In the genomic region with DNA sequence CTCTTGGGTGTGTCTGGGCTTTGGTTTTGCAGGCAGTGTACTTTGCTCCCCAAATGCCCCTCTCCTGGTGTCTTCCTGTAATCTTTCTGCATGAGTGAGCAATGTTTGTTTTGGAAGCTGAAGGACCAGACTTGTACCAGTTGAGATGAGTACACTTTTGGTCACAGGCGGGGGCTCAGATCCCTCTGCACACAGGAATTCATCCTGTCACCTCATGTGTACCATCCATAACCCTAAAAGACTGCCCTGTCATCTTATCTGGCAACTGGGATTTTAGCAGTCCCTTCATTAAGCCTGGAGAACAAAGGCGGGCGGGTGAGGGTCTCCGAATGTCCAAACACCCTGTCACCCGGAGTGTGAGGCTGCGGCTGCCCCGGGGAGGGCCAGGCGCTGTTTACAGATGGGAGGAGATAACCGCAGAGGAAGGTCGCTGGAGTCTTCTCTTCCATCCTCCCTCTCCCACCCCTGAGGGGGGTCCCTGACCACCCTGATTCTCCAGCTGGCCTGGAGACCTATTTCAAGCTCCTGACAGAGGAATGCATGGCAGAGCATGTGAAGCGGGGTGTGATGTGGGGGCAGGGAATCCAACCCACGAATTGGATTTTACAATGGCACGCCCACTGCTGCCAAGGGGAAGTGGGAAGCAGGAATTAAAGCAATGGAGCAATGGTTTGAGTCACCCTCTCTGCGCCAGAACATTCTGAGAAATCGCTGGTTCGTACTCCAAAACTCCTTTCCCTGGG, we compare ENCODE assay signal across 15 cellular contexts.
DNase-seq lines count a peak whose midpoint lies in the region; ATAC-seq and TF ChIP-seq lines count a peak whose summit lies in the region.
"Had no signal": no experiment of that assay in that cellular context is flagged by ENCODE, and none has a peak within 500 bp of the region (broad histone marks: within the 10 kb centered on the region; RNA-seq: fewer than 3 reads in every experiment).

No MANE protein-coding gene starts in this region.

- 52 to 60% methylated on average over 12 to 13 of the region's 16 CpGs for WGBS in thyroid gland, 2 donors

- H3K36me3 ChIP-seq in breast epithelium (no peaks in the 10 kb centered on the region), kidney epithelial cell (ENCODE audit: control insufficient read depth, insufficient read depth, low read length) (no peaks in the 10 kb centered on the region), thyroid gland (no peaks in the 10 kb centered on the region)
- H3K36me3 ChIP-seq: upper lobe of right lung had no signal

- no peak overlapping the region for H3K4me3 Mint-ChIP-seq in MCF 10A (ENCODE audit: unreplicated experiment)
- H3K4me3 Mint-ChIP-seq: activated T-cell treated with anti-CD3 and anti-CD28 coated beads, Interleukin-2, amount 50 U/mL, for 72 hours; H9 had no signal

- no peaks in the 10 kb centered on the region for H3K36me3 Mint-ChIP-seq in MCF 10A (ENCODE audit: insufficient read depth, unreplicated experiment)

- H3K27me3 ChIP-seq in breast epithelium (peaks cover 0 to 10% of the 10 kb centered on the region in 2 donors), kidney epithelial cell (ENCODE audit: control insufficient read depth, insufficient read depth, low read length) (no peaks in the 10 kb centered on the region), thyroid gland (no peaks in the 10 kb centered on the region)
- H3K27me3 ChIP-seq: upper lobe of right lung had no signal

- TF ChIP-seq CTCF in MCF 10A (IDR thresholded peaks at IDR 0.05; ENCODE audit: unreplicated experiment), result no peak
- no peak for TF ChIP-seq CTCF in breast epithelium (IDR thresholded peaks at IDR 0.05)
- no peak for TF ChIP-seq CTCF in kidney epithelial cell (IDR thresholded peaks at IDR 0.05; ENCODE audit: insufficient read depth, low read length, poor library complexity, severe bottlenecking)
- TF ChIP-seq CTCF in thyroid gland (IDR thresholded peaks at IDR 0.05), result no peak

- H3K4me1 ChIP-seq in breast epithelium (no peaks in the 10 kb centered on the region), thyroid gland (peaks cover 10 to 17% of the 10 kb centered on the region in 2 donors)
- H3K4me1 ChIP-seq: upper lobe of right lung had no signal

- no peaks in the 10 kb centered on the region for H3K4me1 Mint-ChIP-seq in MCF 10A (ENCODE audit: insufficient read depth, unreplicated experiment)

- no peaks in the 10 kb centered on the region for H3K9me3 Mint-ChIP-seq in MCF 10A (ENCODE audit: unreplicated experiment)
- H3K9me3 Mint-ChIP-seq: activated T-cell treated with anti-CD3 and anti-CD28 coated beads, Interleukin-2, amount 50 U/mL, for 72 hours; H9 had no signal

- H3K9me3 ChIP-seq in breast epithelium, result no peaks in the 10 kb centered on the region
- no peaks in the 10 kb centered on the region for H3K9me3 ChIP-seq in thyroid gland
- H3K9me3 ChIP-seq: upper lobe of right lung had no signal

- H3K27me3 Mint-ChIP-seq in MCF 10A (ENCODE audit: insufficient read depth, unreplicated experiment), result peaks cover 79% of the 10 kb centered on the region

- H3K27ac ChIP-seq in breast epithelium (no peak overlapping the region), thyroid gland (no peak overlapping the region)
- H3K27ac ChIP-seq: upper lobe of right lung had no signal

- POLR2A ChIA-PET in MCF 10A (lab: Yijun Ruan, JAX), result no interaction called here

- H3K27ac Mint-ChIP-seq in MCF 10A (ENCODE audit: low read depth, unreplicated experiment), result no peak overlapping the region
- H3K27ac Mint-ChIP-seq: activated T-cell treated with anti-CD3 and anti-CD28 coated beads, Interleukin-2, amount 50 U/mL, for 72 hours; H9 had no signal

- BruUV-seq in MCF 10A (replicated peaks; lab: Mats Ljungman, UMichigan), result no TSS peak

- TF ChIP-seq POLR2A in breast epithelium (IDR thresholded peaks at IDR 0.05), result no peak
- no peak for TF ChIP-seq POLR2A in thyroid gland (IDR thresholded peaks at IDR 0.05)

- DNase-seq in MCF 10A (ENCODE audit: unreplicated experiment), result peak; percentile 60
- no peak for DNase-seq in breast epithelium (ENCODE audit: low spot score in 2 of 2)
- peak; percentile 84 for DNase-seq in SW480 (ENCODE audit: low spot score)
- DNase-seq in kidney epithelial cell (ENCODE audit: low read depth), result peak; percentile 34
- DNase-seq in thyroid gland, result peak; percentile 34 to 67
- no peak for DNase-seq in AG08396 (ENCODE audit: low spot score)
- DNase-seq: activated CD4-positive, alpha-beta T cell treated with anti-CD3 and anti-CD28 coated beads, Interleukin-2, amount 50 U/mL, for 4 hours; activated T-cell treated with anti-CD3 and anti-CD28 coated beads, Interleukin-2, amount 50 U/mL, for 72 hours; GDM1; H9; NCI-H1092; stimulated activated naive CD4-positive, alpha-beta T cell; upper lobe of right lung had no signal

- H3K4me3 ChIP-seq in breast epithelium, result no peak overlapping the region
- no peak overlapping the region for H3K4me3 ChIP-seq in kidney epithelial cell (ENCODE audit: low read depth, low read length)
- H3K4me3 ChIP-seq in thyroid gland (replicated peaks in 1 of 3), result no peak overlapping the region
- H3K4me3 ChIP-seq: upper lobe of right lung had no signal

- ATAC-seq in HG03442 (IDR thresholded peaks at IDR 0.05; ENCODE audit: unreplicated experiment) (no peak), SK-N-SH treated with all-trans-retinoic acid at 6 μM for 48 hours (no peak)
- ATAC-seq: activated T-cell treated with anti-CD3 and anti-CD28 coated beads, Interleukin-2, amount 50 U/mL, for 72 hours had no signal

- intact Hi-C loops in MCF 10A (cut with micrococcal nuclease), result no loop called here
- intact Hi-C loops in breast epithelium (cut with DNase I; ENCODE audit: low total_unique reads), result no loop called here
- intact Hi-C loops in thyroid gland (cut with DNase I), result no loop called here

- CTCF ChIA-PET in MCF 10A (lab: Yijun Ruan, JAX), result no interaction called here

TF ChIP-seq in SK-N-SH treated with all-trans-retinoic acid at 6 μM for 48 hours, 23 proteins besides CTCF, POLR2A, EP300 and RAD21:
- TF ChIP-seq POU6F1 (CRISPR knock-in tag; IDR thresholded peaks at IDR 0.05; ENCODE audit: borderline replicate concordance, low read depth) (no peak), ZNF8 (CRISPR knock-in tag; IDR thresholded peaks at IDR 0.05) (no peak), PPARA (CRISPR knock-in tag; IDR thresholded peaks at IDR 0.05; ENCODE audit: borderline replicate concordance) (no peak), CSRNP3 (CRISPR knock-in tag; IDR thresholded peaks at IDR 0.05) (no peak), TCF4 (CRISPR knock-in tag; IDR thresholded peaks at IDR 0.05; ENCODE audit: borderline replicate concordance) (no peak), ARNTL (CRISPR knock-in tag; IDR thresholded peaks at IDR 0.05; ENCODE audit: borderline replicate concordance, low read depth) (no peak), TOX (CRISPR knock-in tag; IDR thresholded peaks at IDR 0.05; ENCODE audit: borderline replicate concordance) (no peak), ZNF70 (CRISPR knock-in tag; IDR thresholded peaks at IDR 0.05) (no peak), GLIS3 (CRISPR knock-in tag; IDR thresholded peaks at IDR 0.05) (no peak), OSR1 (CRISPR knock-in tag; IDR thresholded peaks at IDR 0.05) (no peak), BACH2 (CRISPR knock-in tag; IDR thresholded peaks at IDR 0.05; ENCODE audit: borderline replicate concordance) (no peak), CSDC2 (CRISPR knock-in tag; IDR thresholded peaks at IDR 0.05) (no peak), RARB (CRISPR knock-in tag; IDR thresholded peaks at IDR 0.05) (no peak), SNAI2 (CRISPR knock-in tag; IDR thresholded peaks at IDR 0.05) (no peak), ZC3H10 (CRISPR knock-in tag; IDR thresholded peaks at IDR 0.05) (no peak)
- TF ChIP-seq, protein P1, sequence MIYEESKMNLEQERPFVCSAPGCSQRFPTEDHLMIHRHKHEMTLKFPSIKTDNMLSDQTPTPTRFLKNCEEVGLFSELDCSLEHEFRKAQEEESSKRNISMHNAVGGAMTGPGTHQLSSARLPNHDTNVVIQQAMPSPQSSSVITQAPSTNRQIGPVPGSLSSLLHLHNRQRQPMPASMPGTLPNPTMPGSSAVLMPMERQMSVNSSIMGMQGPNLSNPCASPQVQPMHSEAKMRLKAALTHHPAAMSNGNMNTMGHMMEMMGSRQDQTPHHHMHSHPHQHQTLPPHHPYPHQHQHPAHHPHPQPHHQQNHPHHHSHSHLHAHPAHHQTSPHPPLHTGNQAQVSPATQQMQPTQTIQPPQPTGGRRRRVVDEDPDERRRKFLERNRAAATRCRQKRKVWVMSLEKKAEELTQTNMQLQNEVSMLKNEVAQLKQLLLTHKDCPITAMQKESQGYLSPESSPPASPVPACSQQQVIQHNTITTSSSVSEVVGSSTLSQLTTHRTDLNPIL (CRISPR knock-in tag; IDR thresholded peaks at IDR 0.05; ENCODE audit: low read depth), result no peak

Comparison
In these comparisons a context has a peak if more than half of its experiments do, and no peak if none do; other contexts are left out.
1. DNase-seq: peak in MCF 10A (single experiment), SW480 (single experiment), kidney epithelial cell (single experiment) and thyroid gland (2 of 2); none in breast epithelium (0 of 2) and AG08396 (single experiment).